ENCODE assay signal across 8 cellular contexts in the genomic region with DNA sequence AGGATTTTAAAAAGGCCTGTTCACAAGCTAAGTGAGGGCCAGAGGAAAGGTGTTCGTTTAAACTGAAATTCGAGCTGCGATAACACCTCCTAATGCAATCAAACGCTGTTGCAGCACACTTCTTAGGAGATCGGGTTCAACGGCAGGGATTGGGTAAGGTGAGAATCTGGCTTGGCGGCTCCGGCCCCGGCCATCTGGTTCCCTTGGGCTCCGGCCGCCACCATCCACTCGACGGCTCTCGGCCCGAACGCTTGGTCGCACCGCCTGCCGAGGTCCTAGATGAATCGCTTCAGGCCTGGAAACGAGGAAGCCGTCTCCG. TPM values are rescaled to one million over a fixed set of nuclear protein-coding genes. Genes with fewer than 3 reads are reported as not detected.
DNase-seq lines count a peak whose midpoint lies in the region; ATAC-seq and TF ChIP-seq lines count a peak whose summit lies in the region.

No MANE protein-coding gene starts in this region.

- no peak for TF ChIP-seq EP300 in Ishikawa (IDR thresholded peaks at IDR 0.05; ENCODE audit: borderline replicate concordance)

- POLR2A ChIA-PET in T-cell (lab: Charles Lee), result interaction anchor here in 1 of 2 donors (0.5 kb wide), 1 partner anchor 200 kb away, joined by 3 read pairs; no protein-coding TSS in a partner anchor

- H3K27ac ChIP-seq in parathyroid adenoma, result peak overlapping the region; percentile 88

- peak; percentile 29 for ATAC-seq in GM21529 (IDR thresholded peaks at IDR 0.05; ENCODE audit: unreplicated experiment)
- peak; percentile 10 to 18 (median 16) for ATAC-seq in T-cell (replicated peaks in 1 of 4)

- H3K36me3 ChIP-seq in parathyroid adenoma (ENCODE audit: control insufficient read depth, insufficient read depth, low read length), result no peaks in the 10 kb centered on the region

- TF ChIP-seq CTCF in fibroblast of villous mesenchyme (IDR thresholded peaks at IDR 0.05; ENCODE audit: insufficient read depth, low read depth, low read length) (no peak), parathyroid adenoma (IDR thresholded peaks at IDR 0.05) (no peak)

- TF ChIP-seq RAD21 in Ishikawa (IDR thresholded peaks at IDR 0.05; ENCODE audit: low read depth), result no peak

- H3K36me3 Mint-ChIP-seq in T-cell, result peaks cover 14% of the 10 kb centered on the region

- no peak overlapping the region for H3K9ac ChIP-seq in parathyroid adenoma

- CTCF ChIA-PET in T-cell (lab: Charles Lee), result interaction anchor here in 1 of 2 donors (1.1 to 1.7 kb wide), 2 partner anchors 39 to 119 kb away, joined by 3 to 7 read pairs; partner anchors contain the start of gene REXO2

- no peaks in the 10 kb centered on the region for H3K27me3 Mint-ChIP-seq in T-cell

- H3K4me1 Mint-ChIP-seq in T-cell, result peaks cover 54 to 61% (median 59%) of the 10 kb centered on the region in 3 donors

- H3K4me2 ChIP-seq in parathyroid adenoma (ENCODE audit: low read length), result peak overlapping the region; percentile 83

- H3K4me3 Mint-ChIP-seq in T-cell, result peak overlapping the region; percentile 95 to 97 (median 95)

- H2AFZ ChIP-seq in parathyroid adenoma, result peak overlapping the region; percentile 96

- H3K27ac Mint-ChIP-seq in T-cell, result peak overlapping the region; percentile 99

- H3K4me3 ChIP-seq in fibroblast of villous mesenchyme (ENCODE audit: low read depth, low read length) (peak overlapping the region; percentile 90), parathyroid adenoma (ENCODE audit: low read depth, low read length) (peak overlapping the region; percentile 92)

- peaks cover 13% of the 10 kb centered on the region for H3K79me2 ChIP-seq in parathyroid adenoma

- no peaks in the 10 kb centered on the region for H3K9me3 Mint-ChIP-seq in T-cell

- no peaks in the 10 kb centered on the region for H3K27me3 ChIP-seq in parathyroid adenoma (ENCODE audit: control insufficient read depth, insufficient read depth, low read length)

- no peaks in the 10 kb centered on the region for H3K9me3 ChIP-seq in parathyroid adenoma (ENCODE audit: control insufficient read depth, low read length)

- no peaks in the 10 kb centered on the region for H3K4me1 ChIP-seq in parathyroid adenoma

- DNase-seq in DMS79 treated with DMSO at 0.1 percent for 48 hours (lab: John Stamatoyannopoulos, UW) (peak; percentile 78), T-cell (no peak), fibroblast of villous mesenchyme (ENCODE audit: low read depth) (peak; percentile 79), cortex of kidney (lab: John Stamatoyannopoulos, UW) (no peak), NCI-H187 treated with DMSO at 0.1 percent for 48 hours (lab: John Stamatoyannopoulos, UW) (no peak)

TF ChIP-seq in Ishikawa, 13 proteins besides CTCF, POLR2A, EP300 and RAD21:
- no peak for TF ChIP-seq CREB1 (IDR thresholded peaks at IDR 0.05; ENCODE audit: low read depth)
- peak; percentile 19; the same call in 1 of the 2 replicates for TF ChIP-seq CEBPB (IDR thresholded peaks at IDR 0.05)
- no peak for TF ChIP-seq YY1 (IDR thresholded peaks at IDR 0.05; ENCODE audit: low read depth)
- no peak for TF ChIP-seq EGR1 (IDR thresholded peaks at IDR 0.05)
- TF ChIP-seq MAX (IDR thresholded peaks at IDR 0.05), result peak; percentile 93
- no peak for TF ChIP-seq REST (IDR thresholded peaks at IDR 0.05; ENCODE audit: low read depth)
TF ChIP-seq in Ishikawa: peak in this region for 2.

RNA-seq across cellular contexts. Expression of gene C11orf71, which starts 0.4 kb away (rescaled TPM):
- total RNA-seq in T-cell (10 to 100 TPM in 4 of 5 donors, 1 to 10 TPM in 1; 8.2 to 15.2 (median 12.1) TPM), fibroblast of villous mesenchyme (2.9 and 3.5 TPM in 2 replicates)

RNA-seq across cellular contexts. Expression of gene RBM7, which starts 0.6 kb away (rescaled TPM):
- 10 to 100 TPM; 21.1 to 70.0 (median 24.5) TPM for total RNA-seq in T-cell
- total RNA-seq in fibroblast of villous mesenchyme, result 30.6 and 53.1 TPM in 2 replicates

RNA-seq across cellular contexts. Expression of gene REXO2, which starts 39.4 kb away (rescaled TPM):
- total RNA-seq in T-cell, result 10 to 100 TPM; 30.1 to 73.9 (median 63.6) TPM
- total RNA-seq in fibroblast of villous mesenchyme, result 166 and 174 TPM in 2 replicates

Comparison
In these comparisons a context has a peak if more than half of its experiments do, and no peak if none do; other contexts are left out.
1. DNase-seq: peak in DMS79 treated with DMSO at 0.1 percent for 48 hours (single experiment) and fibroblast of villous mesenchyme (single experiment); none in T-cell (0 of 34), cortex of kidney (single experiment) and NCI-H187 treated with DMSO at 0.1 percent for 48 hours (single experiment).